Comparison of ENCODE assay signal across 21 cellular contexts in genomic region chr5:167582916-167583315, GRCh38.
"Had no signal": no experiment of that assay in that cellular context is flagged by ENCODE, and none has a peak within 500 bp of the region (broad histone marks: within the 10 kb centered on the region; RNA-seq: fewer than 3 reads in every experiment).

No MANE protein-coding gene starts in this region.

- H3K9me3 ChIP-seq: esophagus squamous epithelium, gastrocnemius medialis, left ventricle myocardium inferior, ovary, right lobe of liver, spleen had no signal

- H3K9ac ChIP-seq: neural progenitor cell had no signal

- H3K27ac ChIP-seq: cardiac muscle cell, esophagus squamous epithelium, gastrocnemius medialis, left ventricle myocardium inferior, neural progenitor cell, ovary, right lobe of liver had no signal

- H3K36me3 ChIP-seq: cardiac muscle cell, esophagus squamous epithelium, gastrocnemius medialis, left ventricle myocardium inferior, neural progenitor cell, ovary, right lobe of liver, spleen had no signal

- H3K4me3 ChIP-seq: cardiac muscle cell, esophagus squamous epithelium, gastrocnemius medialis, left ventricle myocardium inferior, neural progenitor cell, ovary, right lobe of liver, spleen had no signal

- H3K27me3 ChIP-seq: cardiac muscle cell, gastrocnemius medialis, ovary, right lobe of liver had no signal

- H2AFZ ChIP-seq: neural progenitor cell had no signal

- DNase-seq: activated CD4-positive, alpha-beta T cell treated with anti-CD3 and anti-CD28 coated beads, Interleukin-2, amount 10 ng/mL, durations not matched to agents 24 days and 14 days; activated CD8-positive, alpha-beta T cell treated with anti-CD3 and anti-CD28 coated beads for 36 hours; activated naive CD4-positive, alpha-beta T cell treated with Interleukin-2 at 50 U/mL for 16 hours; activated naive CD8-positive, alpha-beta T cell treated with anti-CD3 and anti-CD28 coated beads, Interleukin-2, amount 10 ng/mL, durations not matched to agents 7 days and 5 days; activated T-cell treated with anti-CD3 and anti-CD28 coated beads, Interleukin-2, amount 50 U/mL, for 1 hour; aorta; dermis blood vessel endothelial cell; effector memory CD4-positive, alpha-beta T cell; esophagus squamous epithelium; gastrocnemius medialis; head of caudate nucleus; kidney; left ventricle myocardium inferior; naive B cell; ovary; right lobe of liver; spleen; stimulated activated naive B cell treated with anti-CD40 and anti-IgM and Interleukin-4, amounts not matched to agents 10 μg/mL and 1 μg/mL and 100 μg/mL, for 72 hours; T1000 had no signal

- H3K4me1 ChIP-seq: esophagus squamous epithelium, gastrocnemius medialis, left ventricle myocardium inferior, neural progenitor cell, spleen had no signal

- H3K4me2 ChIP-seq: neural progenitor cell had no signal

- ATAC-seq: activated CD8-positive, alpha-beta T cell treated with anti-CD3 and anti-CD28 coated beads for 36 hours; gastrocnemius medialis; right lobe of liver; stimulated activated naive B cell treated with anti-CD40 and anti-IgM and Interleukin-4, amounts not matched to agents 10 μg/mL and 1 μg/mL and 100 μg/mL, for 72 hours had no signal
